19 cellular contexts compared by ENCODE assay signal in the genomic region with DNA sequence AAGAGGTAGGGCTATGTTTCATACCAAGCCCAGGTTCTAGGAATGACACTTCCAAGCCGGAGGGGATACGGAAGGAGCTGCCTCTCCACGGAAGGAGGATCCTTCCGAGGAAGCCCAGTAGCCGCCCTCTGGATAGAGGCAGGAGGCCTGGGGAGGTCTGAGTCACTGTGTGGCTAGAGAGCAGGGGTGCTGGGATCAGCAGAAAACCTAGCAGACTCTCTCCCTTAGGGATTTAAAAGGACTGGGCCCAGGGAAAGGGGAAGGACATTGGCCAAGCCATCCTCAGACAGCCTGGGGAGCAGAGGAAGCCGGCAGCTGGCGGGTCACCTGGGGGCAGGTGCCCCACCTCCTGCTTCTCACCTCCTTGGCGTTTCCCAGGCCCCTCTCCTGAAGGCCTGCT. TPM values are rescaled to one million over a fixed set of nuclear protein-coding genes. Genes with fewer than 3 reads are reported as not detected.
DNase-seq lines count a peak whose midpoint lies in the region; ATAC-seq and TF ChIP-seq lines count a peak whose summit lies in the region.
"Had no signal": no experiment of that assay in that cellular context is flagged by ENCODE, and none has a peak within 500 bp of the region (broad histone marks: within the 10 kb centered on the region; RNA-seq: fewer than 3 reads in every experiment).

No MANE protein-coding gene starts in this region.

- WGBS in GM23248 (ENCODE audit: low coverage in 1 of 2, low lambda C conversion rate in 2 of 2, missing lambda C conversion rate in 2 of 2), 2 experiments: 73 to 74% methylated on average over 8 of the region's 8 CpGs

- H3K9me2 ChIP-seq in GM23248 (ENCODE audit: insufficient read depth): no peaks in the 10 kb centered on the region

- H3K4me2 ChIP-seq in GM23248 (ENCODE audit: unreplicated experiment): no peak overlapping the region
- H3K4me2 ChIP-seq: BLaER1 had no signal

- ATAC-seq in SK-N-SH treated with all-trans-retinoic acid at 6 μM for 48 hours (peak; percentile 67), GM21529 (IDR thresholded peaks at IDR 0.05; ENCODE audit: unreplicated experiment) (no peak), HG02763 (IDR thresholded peaks at IDR 0.05; ENCODE audit: unreplicated experiment) (no peak)
- ATAC-seq: activated T-helper 17 cell treated with anti-CD3 and anti-CD28 coated beads, Interleukin-2, amount 50 U/mL, for 72 hours; gastroesophageal sphincter had no signal

- no peaks in the 10 kb centered on the region for H3K27me3 ChIP-seq in GM23248 (replicated peaks; ENCODE audit: insufficient read depth)
- H3K27me3 ChIP-seq: adrenal gland, BLaER1, gastroesophageal sphincter, MG63, tibial artery had no signal

- DNase-seq in GM23248 (peak; percentile 50), fibroblast of peridontal ligament (ENCODE audit: extremely low read depth) (peak; percentile 49), renal cortical epithelial cell (ENCODE audit: low read depth) (peak; percentile 17), NCI-H446 treated with DMSO at 0.1 percent for 48 hours (lab: John Stamatoyannopoulos, UW) (no peak), DMS53 treated with DMSO at 0.1 percent for 48 hours (lab: John Stamatoyannopoulos, UW; ENCODE audit: unreplicated experiment) (no peak)
- DNase-seq: activated CD4-positive, CD25-positive, alpha-beta regulatory T cell; activated CD8-positive, alpha-beta memory T cell treated with anti-CD3 and anti-CD28 coated beads for 24 hours; adrenal gland; MG63; NCI-H187; SHP77; stimulated activated CD4-positive, alpha-beta T cell treated with anti-CD3 and anti-CD28 coated beads, Interleukin-12 subunit alpha, Interleukin-12 subunit beta, amount 100 ng/mL, for 4 hours; tibial artery had no signal

- no peak overlapping the region for H2AFZ ChIP-seq in GM23248

- no peak overlapping the region for H3K4me3 ChIP-seq in GM23248
- H3K4me3 ChIP-seq: adrenal gland, BLaER1, gastroesophageal sphincter, MG63, tibial artery had no signal

- H3K4me1 ChIP-seq in GM23248 (ENCODE audit: insufficient read depth): no peaks in the 10 kb centered on the region
- H3K4me1 ChIP-seq: adrenal gland, BLaER1, tibial artery had no signal

- no peaks in the 10 kb centered on the region for H3K36me3 ChIP-seq in GM23248 (ENCODE audit: low read depth)
- H3K36me3 ChIP-seq: adrenal gland, BLaER1, gastroesophageal sphincter, MG63, tibial artery had no signal

- H3K79me2 ChIP-seq in GM23248 (ENCODE audit: insufficient read depth): no peaks in the 10 kb centered on the region

- H3K9ac ChIP-seq in GM23248: no peak overlapping the region
- H3K9ac ChIP-seq: BLaER1 had no signal

- in situ Hi-C loops in GM23248 (cut with MboI): no loop called here

- no peak overlapping the region for H3K27ac ChIP-seq in GM23248
- H3K27ac ChIP-seq: adrenal gland, BLaER1, gastroesophageal sphincter, tibial artery had no signal

- H3K9me3 ChIP-seq in GM23248 (ENCODE audit: low read depth): no peaks in the 10 kb centered on the region
- H3K9me3 ChIP-seq: adrenal gland, tibial artery had no signal

- H3F3A ChIP-seq in GM23248 (ENCODE audit: insufficient read depth): peaks cover 5% of the 10 kb centered on the region; the same call in 1 of the 2 replicates

- no peaks in the 10 kb centered on the region for H4K20me1 ChIP-seq in GM23248 (ENCODE audit: insufficient read depth)
- H4K20me1 ChIP-seq: BLaER1 had no signal

TF ChIP-seq in SK-N-SH treated with all-trans-retinoic acid at 6 μM for 48 hours, 23 proteins besides CTCF, POLR2A, EP300 and RAD21:
- TF ChIP-seq PPARA (CRISPR knock-in tag; IDR thresholded peaks at IDR 0.05; ENCODE audit: borderline replicate concordance) (no peak), BACH2 (CRISPR knock-in tag; IDR thresholded peaks at IDR 0.05; ENCODE audit: borderline replicate concordance) (no peak), GLIS3 (CRISPR knock-in tag; IDR thresholded peaks at IDR 0.05) (no peak), ZC3H10 (CRISPR knock-in tag; IDR thresholded peaks at IDR 0.05) (no peak), ZFP3 (CRISPR knock-in tag; IDR thresholded peaks at IDR 0.05) (no peak), ZNF8 (CRISPR knock-in tag; IDR thresholded peaks at IDR 0.05) (no peak)
- TF ChIP-seq, protein P1, sequence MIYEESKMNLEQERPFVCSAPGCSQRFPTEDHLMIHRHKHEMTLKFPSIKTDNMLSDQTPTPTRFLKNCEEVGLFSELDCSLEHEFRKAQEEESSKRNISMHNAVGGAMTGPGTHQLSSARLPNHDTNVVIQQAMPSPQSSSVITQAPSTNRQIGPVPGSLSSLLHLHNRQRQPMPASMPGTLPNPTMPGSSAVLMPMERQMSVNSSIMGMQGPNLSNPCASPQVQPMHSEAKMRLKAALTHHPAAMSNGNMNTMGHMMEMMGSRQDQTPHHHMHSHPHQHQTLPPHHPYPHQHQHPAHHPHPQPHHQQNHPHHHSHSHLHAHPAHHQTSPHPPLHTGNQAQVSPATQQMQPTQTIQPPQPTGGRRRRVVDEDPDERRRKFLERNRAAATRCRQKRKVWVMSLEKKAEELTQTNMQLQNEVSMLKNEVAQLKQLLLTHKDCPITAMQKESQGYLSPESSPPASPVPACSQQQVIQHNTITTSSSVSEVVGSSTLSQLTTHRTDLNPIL (CRISPR knock-in tag; IDR thresholded peaks at IDR 0.05; ENCODE audit: low read depth): no peak

RNA-seq across cellular contexts. Expression of gene NFATC2, which starts 36.6 kb away (rescaled TPM):
- 0.11 and 0.51 TPM in 2 replicates for total RNA-seq in GM23248 (2014; rRNA removed; shearing (Covaris generic))
- polyA plus RNA-seq in GM23248 (2016; fragmentation: Nextera tagmentation; extraction: Ambion mirVana): 0.09 and 0.14 TPM in 2 replicates
- total RNA-seq in renal cortical epithelial cell: under 0.01 and 0.35 TPM in 2 replicates

Comparison
In these comparisons a context has a peak if more than half of its experiments do, and no peak if none do; other contexts are left out.
1. DNase-seq: peak in GM23248 (single experiment), fibroblast of peridontal ligament (single experiment) and renal cortical epithelial cell (single experiment); none in NCI-H446 treated with DMSO at 0.1 percent for 48 hours (single experiment) and DMS53 treated with DMSO at 0.1 percent for 48 hours (single experiment).